8 cellular contexts compared by ENCODE assay signal in genomic region chr2:131105950-131106801, GRCh38. TPM values are rescaled to one million over a fixed set of nuclear protein-coding genes. Genes with fewer than 3 reads are reported as not detected.
DNase-seq lines count a peak whose midpoint lies in the region; ATAC-seq, FAIRE-seq and TF ChIP-seq lines count a peak whose summit lies in the region.

No MANE protein-coding gene starts in this region.

- intact Hi-C loops in endothelial cell of umbilical vein (cut with micrococcal nuclease): loop anchor here (1.0 to 5.0 kb wide), 2 partner anchors 13 to 386 kb away; partner anchors contain the start of genes FAM168B and MZT2A

- in situ Hi-C loops in GM13976 (cut with MboI; ENCODE audit: low sequenced_read_pairs, unreplicated experiment): no loop called here
- in situ Hi-C loops in GM23248 (cut with MboI): no loop called here

- H3F3A ChIP-seq in GM23248 (ENCODE audit: insufficient read depth): peaks cover 28% of the 10 kb centered on the region

- CTCF ChIA-PET in WTC11 (lab: Charles Lee) (no interaction called here), endothelial cell of umbilical vein (lab: Charles Lee) (interaction anchor here (1.2 kb wide), 1 partner anchor 21 kb away, joined by 3 read pairs; no protein-coding TSS in a partner anchor)

- peaks cover 60% of the 10 kb centered on the region for H3K79me2 ChIP-seq in GM23248 (ENCODE audit: insufficient read depth)
- peaks cover 59% of the 10 kb centered on the region for H3K79me2 ChIP-seq in endothelial cell of umbilical vein (ENCODE audit: control insufficient read depth, insufficient read depth, low read length)

- BruUV-seq in endothelial cell of umbilical vein (replicated peaks; lab: Mats Ljungman, UMichigan): TSS peak; percentile 64

- peak overlapping the region; percentile 88 for H3K4me2 ChIP-seq in GM23248 (ENCODE audit: unreplicated experiment)
- peak overlapping the region; percentile 91 for H3K4me2 ChIP-seq in endothelial cell of umbilical vein (ENCODE audit: insufficient read depth, low read length)

- peak; percentile 82 for FAIRE-seq in endothelial cell of umbilical vein (lab: Jason Lieb, UNC)

- peak overlapping the region; percentile 87 for H3K4me3 ChIP-seq in GM23248
- peak overlapping the region; percentile 86 to 99 (median 98) for H3K4me3 ChIP-seq in endothelial cell of umbilical vein (replicated peaks in 1 of 3; ENCODE audit: insufficient read depth in 1 of 3, low read depth in 1 of 3, low read length in 3 of 3)
- peak overlapping the region; percentile 72 for H3K4me3 ChIP-seq in mucosa of stomach (ENCODE audit: low read length)

- H3K9me3 ChIP-seq in GM23248 (ENCODE audit: low read depth) (no peaks in the 10 kb centered on the region), endothelial cell of umbilical vein (replicated peaks; ENCODE audit: control insufficient read depth, insufficient read depth, low read length) (no peaks in the 10 kb centered on the region), mucosa of stomach (ENCODE audit: control insufficient read depth, low read length) (no peaks in the 10 kb centered on the region)

- H4K20me1 ChIP-seq in GM23248 (ENCODE audit: insufficient read depth) (no peaks in the 10 kb centered on the region), endothelial cell of umbilical vein (replicated peaks; ENCODE audit: control insufficient read depth, extremely low read depth, insufficient read depth, low read length) (peaks cover 3% of the 10 kb centered on the region)

- WGBS in GM23248 (ENCODE audit: low coverage in 1 of 2, low lambda C conversion rate in 2 of 2, missing lambda C conversion rate in 2 of 2), 2 experiments: 4% methylated on average over 19 of the region's 19 CpGs

- H3K36me3 ChIP-seq in GM23248 (ENCODE audit: low read depth): no peaks in the 10 kb centered on the region
- H3K36me3 ChIP-seq in endothelial cell of umbilical vein (ENCODE audit: control insufficient read depth in 2 of 2, extremely low read depth in 1 of 2, insufficient read depth in 2 of 2, low read length in 2 of 2): no peaks in the 10 kb centered on the region
- no peaks in the 10 kb centered on the region for H3K36me3 ChIP-seq in mucosa of stomach (ENCODE audit: control insufficient read depth, insufficient read depth, low read length)

- H2AFZ ChIP-seq in GM23248: peak overlapping the region; percentile 86
- peak overlapping the region; percentile 62 for H2AFZ ChIP-seq in endothelial cell of umbilical vein (ENCODE audit: low read depth, low read length)

- dilution Hi-C loops in endothelial cell of umbilical vein (cut with MboI; ENCODE audit: extremely low pct_ligation_motif_present, low sequenced_read_pairs): no loop called here

- peak; percentile 14 for ATAC-seq in WTC11

- no peaks in the 10 kb centered on the region for H3K9me1 ChIP-seq in endothelial cell of umbilical vein (replicated peaks; ENCODE audit: control insufficient read depth, extremely low read depth, insufficient read depth, low read length)

- H3K27me3 ChIP-seq in GM23248 (replicated peaks; ENCODE audit: insufficient read depth): no peaks in the 10 kb centered on the region
- H3K27me3 ChIP-seq in endothelial cell of umbilical vein (ENCODE audit: control insufficient read depth in 2 of 2, insufficient read depth in 2 of 2, low read length in 2 of 2): no peaks in the 10 kb centered on the region
- H3K27me3 ChIP-seq in mucosa of stomach (ENCODE audit: control insufficient read depth, insufficient read depth, low read length): no peaks in the 10 kb centered on the region

- H3K4me1 ChIP-seq in GM23248 (ENCODE audit: insufficient read depth) (peaks cover 20% of the 10 kb centered on the region), endothelial cell of umbilical vein (ENCODE audit: control insufficient read depth, extremely low read depth, insufficient read depth, low read length) (peaks cover 21% of the 10 kb centered on the region), mucosa of stomach (ENCODE audit: control insufficient read depth, insufficient read depth, low read length) (peaks cover 20% of the 10 kb centered on the region)

- H3K27ac Mint-ChIP-seq in WTC11: peak overlapping the region; percentile 69

- H3K9ac ChIP-seq in GM23248: peak overlapping the region; percentile 88
- H3K9ac ChIP-seq in endothelial cell of umbilical vein (replicated peaks; ENCODE audit: extremely low read depth, insufficient read depth, low read length): peak overlapping the region; percentile 88
- peak overlapping the region; percentile 95 for H3K9ac ChIP-seq in mucosa of stomach (ENCODE audit: low read length)

- peak overlapping the region; percentile 92 for H3K27ac ChIP-seq in GM23248
- H3K27ac ChIP-seq in endothelial cell of umbilical vein (ENCODE audit: insufficient read depth, low read depth, low read length): peak overlapping the region; percentile 86

- H3K9me2 ChIP-seq in GM23248 (ENCODE audit: insufficient read depth): no peaks in the 10 kb centered on the region

- TF ChIP-seq POLR2A in endothelial cell of umbilical vein (IDR thresholded peaks at IDR 0.05; ENCODE audit: low read depth, low read length): no peak

- H3K27me3 Mint-ChIP-seq in WTC11 (ENCODE audit: low read depth): no peaks in the 10 kb centered on the region

- TF ChIP-seq CTCF in GM13976 (IDR thresholded peaks at IDR 0.05; ENCODE audit: borderline replicate concordance, control extremely low read depth, extremely low read depth, insufficient read depth, missing control alignments): no peak
- no peak for TF ChIP-seq CTCF in WTC11 (IDR thresholded peaks at IDR 0.05)
- TF ChIP-seq CTCF in endothelial cell of umbilical vein (IDR thresholded peaks at IDR 0.05; ENCODE audit: extremely low read depth in 1 of 2, insufficient read depth in 1 of 2, low read depth in 1 of 2, low read length in 2 of 2): no peak

- no peaks in the 10 kb centered on the region for H3K9me3 Mint-ChIP-seq in WTC11

- peaks cover 5% of the 10 kb centered on the region; the same call in 1 of the 2 replicates for H3K36me3 Mint-ChIP-seq in WTC11

- peak; percentile 64 for DNase-seq in GM13976 (ENCODE audit: low spot score)
- DNase-seq in GM23248: peak; percentile 84
- DNase-seq in Kasumi-1 (lab: John Stamatoyannopoulos, UW): peak; percentile 58 to 66
- DNase-seq in WTC11 (ENCODE audit: low spot score): no peak
- DNase-seq in endothelial cell of umbilical vein (ENCODE audit: low read depth, low spot score): peak; percentile 57
- DNase-seq in stromal cell of bone marrow (ENCODE audit: low read depth): peak; percentile 36
- DNase-seq in 8988T: no peak

- POLR2A ChIA-PET in WTC11 (lab: Charles Lee) (no interaction called here), endothelial cell of umbilical vein (lab: Charles Lee) (interaction anchor here (0.8 kb wide), 1 partner anchor 12 kb away, joined by 3 read pairs; no protein-coding TSS in a partner anchor)

- peak overlapping the region; percentile 92 for H3K4me3 Mint-ChIP-seq in WTC11

- H3K4me1 Mint-ChIP-seq in WTC11: peaks cover 32% of the 10 kb centered on the region

TF ChIP-seq in WTC11, 78 proteins besides CTCF, POLR2A, EP300 and RAD21:
- no peak for TF ChIP-seq MYBL2 (CRISPR knock-in tag; IDR thresholded peaks at IDR 0.05)
- peak; percentile 62; the same call in 1 of the 2 replicates for TF ChIP-seq USF2 (CRISPR knock-in tag; IDR thresholded peaks at IDR 0.05)

TF ChIP-seq in endothelial cell of umbilical vein, 7 proteins besides CTCF, POLR2A, EP300 and RAD21:
- TF ChIP-seq GATA2 (IDR thresholded peaks at IDR 0.05; ENCODE audit: insufficient read depth, insufficient read length, low read depth, low read length) (peak; percentile 22), JUN (IDR thresholded peaks at IDR 0.05; ENCODE audit: borderline replicate concordance, insufficient read depth, insufficient read length, low read depth) (no peak)

RNA-seq across cellular contexts. Expression of gene PLEKHB2, which starts 1.0 kb away (rescaled TPM):
- 75.8 and 94.7 TPM in 2 replicates for total RNA-seq in GM23248 (2014; rRNA removed; shearing (Covaris generic))
- 70.7 and 71.7 TPM in 2 replicates for polyA plus RNA-seq in GM23248 (2016; fragmentation: Nextera tagmentation; extraction: Ambion mirVana)
- 62.1 to 65.6 TPM (median 63.1 TPM) in 3 replicates for total RNA-seq in WTC11 (2021)
- 56.5 and 56.9 TPM in 2 replicates for total RNA-seq in endothelial cell of umbilical vein
- 46.3 and 56.8 TPM in 2 replicates for polyA plus RNA-seq in endothelial cell of umbilical vein
- 47.4 and 51.4 TPM in 2 replicates for polyA plus RNA-seq in endothelial cell of umbilical vein (2011; cell fraction: cytosol; rRNA removed)
- 39.2 and 44.2 TPM in 2 replicates for polyA plus RNA-seq in endothelial cell of umbilical vein (2011; cell fraction: nucleus; rRNA removed)
- 68.8 and 69.9 TPM in 2 replicates for polyA plus RNA-seq in endothelial cell of umbilical vein (2012)
- polyA minus RNA-seq in endothelial cell of umbilical vein: 99.9 and 103 TPM in 2 replicates
- polyA minus RNA-seq in endothelial cell of umbilical vein (2011; cell fraction: cytosol; rRNA and poly(A)+ RNA removed): 36.3 TPM
- 28.8 and 35.6 TPM in 2 replicates for polyA minus RNA-seq in endothelial cell of umbilical vein (2011; cell fraction: nucleus; rRNA and poly(A)+ RNA removed)

RNA-seq across cellular contexts. Expression of gene FAM168B, which starts 12.9 kb away (rescaled TPM):
- 118 and 125 TPM in 2 replicates for total RNA-seq in GM23248 (2014; rRNA removed; shearing (Covaris generic))
- polyA plus RNA-seq in GM23248 (2016; fragmentation: Nextera tagmentation; extraction: Ambion mirVana) (47.2 and 47.6 TPM in 2 replicates), endothelial cell of umbilical vein (183 and 185 TPM in 2 replicates)
- total RNA-seq in WTC11 (2021) (63.9 to 74.9 TPM (median 68.7 TPM) in 3 replicates), endothelial cell of umbilical vein (107 and 109 TPM in 2 replicates)
- 83.0 and 99.0 TPM in 2 replicates for polyA plus RNA-seq in endothelial cell of umbilical vein (2011; cell fraction: cytosol; rRNA removed)
- 78.3 and 80.9 TPM in 2 replicates for polyA plus RNA-seq in endothelial cell of umbilical vein (2011; cell fraction: nucleus; rRNA removed)
- polyA plus RNA-seq in endothelial cell of umbilical vein (2012): 77.2 and 80.8 TPM in 2 replicates
- 123 and 146 TPM in 2 replicates for polyA minus RNA-seq in endothelial cell of umbilical vein
- polyA minus RNA-seq in endothelial cell of umbilical vein (2011; cell fraction: cytosol; rRNA and poly(A)+ RNA removed): 58.7 TPM
- 40.8 and 46.9 TPM in 2 replicates for polyA minus RNA-seq in endothelial cell of umbilical vein (2011; cell fraction: nucleus; rRNA and poly(A)+ RNA removed)

Comparison
In these comparisons a context has a peak if more than half of its experiments do, and no peak if none do; other contexts are left out.
1. DNase-seq: peak in GM13976 (single experiment), GM23248 (single experiment), Kasumi-1 (2 of 2), endothelial cell of umbilical vein (single experiment) and stromal cell of bone marrow (single experiment); none in WTC11 (single experiment) and 8988T (single experiment).
2. Peak in every context shown above with its lines, with median percentiles within 50 percentile points of each other: H3K4me3 ChIP-seq and H3K9ac ChIP-seq.